ENCODE assay signal across 1 cellular context in the genomic region with DNA sequence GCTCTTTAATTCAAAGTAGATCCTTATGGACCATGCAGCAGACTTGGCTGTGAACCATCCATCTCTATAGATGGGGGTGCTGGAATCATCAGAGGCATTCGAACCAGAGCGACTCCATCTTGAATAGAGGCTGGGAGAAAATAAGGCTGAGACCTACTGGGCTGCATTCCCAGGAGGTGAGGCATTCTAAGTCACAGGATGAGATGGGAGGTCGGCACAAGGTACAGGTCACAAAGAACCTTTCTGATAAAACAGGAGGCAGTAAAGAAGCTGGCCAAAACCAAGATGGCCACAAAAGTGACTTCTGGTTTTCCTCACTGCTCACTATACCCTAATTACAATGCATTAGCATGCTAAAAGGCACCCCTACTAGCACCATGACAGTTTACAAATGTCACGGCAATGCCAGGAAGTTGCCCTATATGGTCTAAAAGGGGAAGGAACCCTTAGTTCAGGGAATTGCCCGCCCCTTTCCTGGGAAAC.
TF ChIP-seq lines count a peak whose summit lies in the region.

No MANE protein-coding gene starts in this region.

TF ChIP-seq in K562, 482 proteins besides CTCF, POLR2A, EP300 and RAD21 (continued from another document and continues in another):
- TF ChIP-seq, protein P1, sequence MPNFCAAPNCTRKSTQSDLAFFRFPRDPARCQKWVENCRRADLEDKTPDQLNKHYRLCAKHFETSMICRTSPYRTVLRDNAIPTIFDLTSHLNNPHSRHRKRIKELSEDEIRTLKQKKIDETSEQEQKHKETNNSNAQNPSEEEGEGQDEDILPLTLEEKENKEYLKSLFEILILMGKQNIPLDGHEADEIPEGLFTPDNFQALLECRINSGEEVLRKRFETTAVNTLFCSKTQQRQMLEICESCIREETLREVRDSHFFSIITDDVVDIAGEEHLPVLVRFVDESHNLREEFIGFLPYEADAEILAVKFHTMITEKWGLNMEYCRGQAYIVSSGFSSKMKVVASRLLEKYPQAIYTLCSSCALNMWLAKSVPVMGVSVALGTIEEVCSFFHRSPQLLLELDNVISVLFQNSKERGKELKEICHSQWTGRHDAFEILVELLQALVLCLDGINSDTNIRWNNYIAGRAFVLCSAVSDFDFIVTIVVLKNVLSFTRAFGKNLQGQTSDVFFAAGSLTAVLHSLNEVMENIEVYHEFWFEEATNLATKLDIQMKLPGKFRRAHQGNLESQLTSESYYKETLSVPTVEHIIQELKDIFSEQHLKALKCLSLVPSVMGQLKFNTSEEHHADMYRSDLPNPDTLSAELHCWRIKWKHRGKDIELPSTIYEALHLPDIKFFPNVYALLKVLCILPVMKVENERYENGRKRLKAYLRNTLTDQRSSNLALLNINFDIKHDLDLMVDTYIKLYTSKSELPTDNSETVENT (CRISPR knock-in tag; IDR thresholded peaks at IDR 0.05) = no peak
- TF ChIP-seq ERF (CRISPR knock-in tag; IDR thresholded peaks at IDR 0.05) (peak; percentile 94), MTA1 (IDR thresholded peaks at IDR 0.05; ENCODE audit: borderline replicate concordance) (no peak), HNRNPK (IDR thresholded peaks at IDR 0.05; ENCODE audit: low read depth, low read length, poor library complexity, severe bottlenecking) (no peak), LARP7 (IDR thresholded peaks at IDR 0.05) (no peak), ZNF3 (CRISPR knock-in tag; IDR thresholded peaks at IDR 0.05) (no peak), SMARCA5 (IDR thresholded peaks at IDR 0.05) (no peak), TEAD2 (tag; IDR thresholded peaks at IDR 0.05) (peak; percentile 41; the same call in 1 of the 2 replicates), ZNF696 (CRISPR knock-in tag; conservative IDR thresholded peaks at IDR 0.05) (no peak), CEBPG (CRISPR knock-in tag; IDR thresholded peaks at IDR 0.05) (no peak), CEBPG (tag; conservative IDR thresholded peaks at IDR 0.05 in 1 of 2, IDR thresholded peaks at IDR 0.05 in 1 of 2) (no peak), JUNB (CRISPR knock-in tag; conservative IDR thresholded peaks at IDR 0.05) (no peak), ARID1B (IDR thresholded peaks at IDR 0.05) (no peak), TAL1 (IDR thresholded peaks at IDR 0.05) (no peak), BACH1 (tag; IDR thresholded peaks at IDR 0.05) (peak; percentile 77; the same call in 1 of the 2 replicates), FOS (IDR thresholded peaks at IDR 0.05; ENCODE audit: extremely low read depth, insufficient read length) (no peak), KLF1 (tag; IDR thresholded peaks at IDR 0.05) (no peak), ATF7 (IDR thresholded peaks at IDR 0.05) (no peak), ZFX (CRISPR knock-in tag; IDR thresholded peaks at IDR 0.05) (no peak), POLR2AphosphoS2 (IDR thresholded peaks at IDR 0.05; ENCODE audit: low read length) (no peak), ZNF408 (CRISPR knock-in tag; IDR thresholded peaks at IDR 0.05; ENCODE audit: low read depth) (no peak), SAFB (IDR thresholded peaks at IDR 0.05; ENCODE audit: borderline replicate concordance, low read depth, low read length) (no peak), RNF2 (IDR thresholded peaks at IDR 0.05) (no peak), NEUROD1 (IDR thresholded peaks at IDR 0.05; ENCODE audit: borderline replicate concordance, low read depth, low read length, partially characterized antibody) (no peak), HSF4 (CRISPR knock-in tag; IDR thresholded peaks at IDR 0.05; ENCODE audit: borderline replicate concordance) (no peak), MCM2 (IDR thresholded peaks at IDR 0.05; ENCODE audit: low read depth) (no peak), BCL6 (CRISPR knock-in tag; IDR thresholded peaks at IDR 0.05) (peak; percentile 91), NR2C1 (IDR thresholded peaks at IDR 0.05) (no peak), NR2C1 (tag; IDR thresholded peaks at IDR 0.05) (peak; percentile 60; the same call in 1 of the 2 replicates), ZNF282 (CRISPR knock-in tag; IDR thresholded peaks at IDR 0.05) (no peak), XRCC5 (IDR thresholded peaks at IDR 0.05; ENCODE audit: low read depth, low read length) (no peak), IFI16 (CRISPR knock-in tag; IDR thresholded peaks at IDR 0.05) (no peak), YY1 (IDR thresholded peaks at IDR 0.05; ENCODE audit: borderline replicate concordance in 1 of 3, control insufficient read depth in 1 of 3, extremely low read depth in 1 of 3, insufficient read depth in 3 of 3, insufficient read length in 1 of 3, insufficient replicate concordance in 2 of 3, low read depth in 1 of 3, low read length in 2 of 3) (no peak)
- TF ChIP-seq, protein P2, sequence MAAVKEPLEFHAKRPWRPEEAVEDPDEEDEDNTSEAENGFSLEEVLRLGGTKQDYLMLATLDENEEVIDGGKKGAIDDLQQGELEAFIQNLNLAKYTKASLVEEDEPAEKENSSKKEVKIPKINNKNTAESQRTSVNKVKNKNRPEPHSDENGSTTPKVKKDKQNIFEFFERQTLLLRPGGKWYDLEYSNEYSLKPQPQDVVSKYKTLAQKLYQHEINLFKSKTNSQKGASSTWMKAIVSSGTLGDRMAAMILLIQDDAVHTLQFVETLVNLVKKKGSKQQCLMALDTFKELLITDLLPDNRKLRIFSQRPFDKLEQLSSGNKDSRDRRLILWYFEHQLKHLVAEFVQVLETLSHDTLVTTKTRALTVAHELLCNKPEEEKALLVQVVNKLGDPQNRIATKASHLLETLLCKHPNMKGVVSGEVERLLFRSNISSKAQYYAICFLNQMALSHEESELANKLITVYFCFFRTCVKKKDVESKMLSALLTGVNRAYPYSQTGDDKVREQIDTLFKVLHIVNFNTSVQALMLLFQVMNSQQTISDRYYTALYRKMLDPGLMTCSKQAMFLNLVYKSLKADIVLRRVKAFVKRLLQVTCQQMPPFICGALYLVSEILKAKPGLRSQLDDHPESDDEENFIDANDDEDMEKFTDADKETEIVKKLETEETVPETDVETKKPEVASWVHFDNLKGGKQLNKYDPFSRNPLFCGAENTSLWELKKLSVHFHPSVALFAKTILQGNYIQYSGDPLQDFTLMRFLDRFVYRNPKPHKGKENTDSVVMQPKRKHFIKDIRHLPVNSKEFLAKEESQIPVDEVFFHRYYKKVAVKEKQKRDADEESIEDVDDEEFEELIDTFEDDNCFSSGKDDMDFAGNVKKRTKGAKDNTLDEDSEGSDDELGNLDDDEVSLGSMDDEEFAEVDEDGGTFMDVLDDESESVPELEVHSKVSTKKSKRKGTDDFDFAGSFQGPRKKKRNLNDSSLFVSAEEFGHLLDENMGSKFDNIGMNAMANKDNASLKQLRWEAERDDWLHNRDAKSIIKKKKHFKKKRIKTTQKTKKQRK (IDR thresholded peaks at IDR 0.05; ENCODE audit: borderline replicate concordance, low read depth, low read length) = no peak
- TF ChIP-seq, protein P3, sequence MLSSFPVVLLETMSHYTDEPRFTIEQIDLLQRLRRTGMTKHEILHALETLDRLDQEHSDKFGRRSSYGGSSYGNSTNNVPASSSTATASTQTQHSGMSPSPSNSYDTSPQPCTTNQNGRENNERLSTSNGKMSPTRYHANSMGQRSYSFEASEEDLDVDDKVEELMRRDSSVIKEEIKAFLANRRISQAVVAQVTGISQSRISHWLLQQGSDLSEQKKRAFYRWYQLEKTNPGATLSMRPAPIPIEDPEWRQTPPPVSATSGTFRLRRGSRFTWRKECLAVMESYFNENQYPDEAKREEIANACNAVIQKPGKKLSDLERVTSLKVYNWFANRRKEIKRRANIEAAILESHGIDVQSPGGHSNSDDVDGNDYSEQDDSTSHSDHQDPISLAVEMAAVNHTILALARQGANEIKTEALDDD (IDR thresholded peaks at IDR 0.05) = no peak
- TF ChIP-seq, protein P4, sequence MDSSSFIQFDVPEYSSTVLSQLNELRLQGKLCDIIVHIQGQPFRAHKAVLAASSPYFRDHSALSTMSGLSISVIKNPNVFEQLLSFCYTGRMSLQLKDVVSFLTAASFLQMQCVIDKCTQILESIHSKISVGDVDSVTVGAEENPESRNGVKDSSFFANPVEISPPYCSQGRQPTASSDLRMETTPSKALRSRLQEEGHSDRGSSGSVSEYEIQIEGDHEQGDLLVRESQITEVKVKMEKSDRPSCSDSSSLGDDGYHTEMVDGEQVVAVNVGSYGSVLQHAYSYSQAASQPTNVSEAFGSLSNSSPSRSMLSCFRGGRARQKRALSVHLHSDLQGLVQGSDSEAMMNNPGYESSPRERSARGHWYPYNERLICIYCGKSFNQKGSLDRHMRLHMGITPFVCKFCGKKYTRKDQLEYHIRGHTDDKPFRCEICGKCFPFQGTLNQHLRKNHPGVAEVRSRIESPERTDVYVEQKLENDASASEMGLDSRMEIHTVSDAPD (CRISPR knock-in tag; IDR thresholded peaks at IDR 0.05) = no peak
- TF ChIP-seq, protein P5, sequence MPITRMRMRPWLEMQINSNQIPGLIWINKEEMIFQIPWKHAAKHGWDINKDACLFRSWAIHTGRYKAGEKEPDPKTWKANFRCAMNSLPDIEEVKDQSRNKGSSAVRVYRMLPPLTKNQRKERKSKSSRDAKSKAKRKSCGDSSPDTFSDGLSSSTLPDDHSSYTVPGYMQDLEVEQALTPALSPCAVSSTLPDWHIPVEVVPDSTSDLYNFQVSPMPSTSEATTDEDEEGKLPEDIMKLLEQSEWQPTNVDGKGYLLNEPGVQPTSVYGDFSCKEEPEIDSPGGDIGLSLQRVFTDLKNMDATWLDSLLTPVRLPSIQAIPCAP (CRISPR knock-in tag; IDR thresholded peaks at IDR 0.05; ENCODE audit: borderline replicate concordance) = no peak
- TF ChIP-seq, protein P6, sequence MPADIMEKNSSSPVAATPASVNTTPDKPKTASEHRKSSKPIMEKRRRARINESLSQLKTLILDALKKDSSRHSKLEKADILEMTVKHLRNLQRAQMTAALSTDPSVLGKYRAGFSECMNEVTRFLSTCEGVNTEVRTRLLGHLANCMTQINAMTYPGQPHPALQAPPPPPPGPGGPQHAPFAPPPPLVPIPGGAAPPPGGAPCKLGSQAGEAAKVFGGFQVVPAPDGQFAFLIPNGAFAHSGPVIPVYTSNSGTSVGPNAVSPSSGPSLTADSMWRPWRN (IDR thresholded peaks at IDR 0.05; ENCODE audit: low read depth) = no peak
- TF ChIP-seq, protein P7, sequence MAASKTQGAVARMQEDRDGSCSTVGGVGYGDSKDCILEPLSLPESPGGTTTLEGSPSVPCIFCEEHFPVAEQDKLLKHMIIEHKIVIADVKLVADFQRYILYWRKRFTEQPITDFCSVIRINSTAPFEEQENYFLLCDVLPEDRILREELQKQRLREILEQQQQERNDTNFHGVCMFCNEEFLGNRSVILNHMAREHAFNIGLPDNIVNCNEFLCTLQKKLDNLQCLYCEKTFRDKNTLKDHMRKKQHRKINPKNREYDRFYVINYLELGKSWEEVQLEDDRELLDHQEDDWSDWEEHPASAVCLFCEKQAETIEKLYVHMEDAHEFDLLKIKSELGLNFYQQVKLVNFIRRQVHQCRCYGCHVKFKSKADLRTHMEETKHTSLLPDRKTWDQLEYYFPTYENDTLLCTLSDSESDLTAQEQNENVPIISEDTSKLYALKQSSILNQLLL (CRISPR knock-in tag; IDR thresholded peaks at IDR 0.05; ENCODE audit: borderline replicate concordance) = no peak
- TF ChIP-seq, protein P8, sequence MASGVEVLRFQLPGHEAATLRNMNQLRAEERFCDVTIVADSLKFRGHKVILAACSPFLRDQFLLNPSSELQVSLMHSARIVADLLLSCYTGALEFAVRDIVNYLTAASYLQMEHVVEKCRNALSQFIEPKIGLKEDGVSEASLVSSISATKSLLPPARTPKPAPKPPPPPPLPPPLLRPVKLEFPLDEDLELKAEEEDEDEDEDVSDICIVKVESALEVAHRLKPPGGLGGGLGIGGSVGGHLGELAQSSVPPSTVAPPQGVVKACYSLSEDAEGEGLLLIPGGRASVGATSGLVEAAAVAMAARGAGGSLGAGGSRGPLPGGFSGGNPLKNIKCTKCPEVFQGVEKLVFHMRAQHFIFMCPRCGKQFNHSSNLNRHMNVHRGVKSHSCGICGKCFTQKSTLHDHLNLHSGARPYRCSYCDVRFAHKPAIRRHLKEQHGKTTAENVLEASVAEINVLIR (CRISPR knock-in tag; IDR thresholded peaks at IDR 0.05) = peak; percentile 37; the same call in 1 of the 2 replicates
- TF ChIP-seq, protein P9, sequence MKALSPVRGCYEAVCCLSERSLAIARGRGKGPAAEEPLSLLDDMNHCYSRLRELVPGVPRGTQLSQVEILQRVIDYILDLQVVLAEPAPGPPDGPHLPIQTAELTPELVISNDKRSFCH (CRISPR knock-in tag; IDR thresholded peaks at IDR 0.05) = peak; percentile 69; the same call in 1 of the 2 replicates
- TF ChIP-seq, protein P9 (tag; IDR thresholded peaks at IDR 0.05) = 0 out of 2 replicates have a peak, but pooled peaks have one; percentile 24
- TF ChIP-seq, protein P10, sequence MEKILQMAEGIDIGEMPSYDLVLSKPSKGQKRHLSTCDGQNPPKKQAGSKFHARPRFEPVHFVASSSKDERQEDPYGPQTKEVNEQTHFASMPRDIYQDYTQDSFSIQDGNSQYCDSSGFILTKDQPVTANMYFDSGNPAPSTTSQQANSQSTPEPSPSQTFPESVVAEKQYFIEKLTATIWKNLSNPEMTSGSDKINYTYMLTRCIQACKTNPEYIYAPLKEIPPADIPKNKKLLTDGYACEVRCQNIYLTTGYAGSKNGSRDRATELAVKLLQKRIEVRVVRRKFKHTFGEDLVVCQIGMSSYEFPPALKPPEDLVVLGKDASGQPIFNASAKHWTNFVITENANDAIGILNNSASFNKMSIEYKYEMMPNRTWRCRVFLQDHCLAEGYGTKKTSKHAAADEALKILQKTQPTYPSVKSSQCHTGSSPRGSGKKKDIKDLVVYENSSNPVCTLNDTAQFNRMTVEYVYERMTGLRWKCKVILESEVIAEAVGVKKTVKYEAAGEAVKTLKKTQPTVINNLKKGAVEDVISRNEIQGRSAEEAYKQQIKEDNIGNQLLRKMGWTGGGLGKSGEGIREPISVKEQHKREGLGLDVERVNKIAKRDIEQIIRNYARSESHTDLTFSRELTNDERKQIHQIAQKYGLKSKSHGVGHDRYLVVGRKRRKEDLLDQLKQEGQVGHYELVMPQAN (IDR thresholded peaks at IDR 0.05; ENCODE audit: borderline replicate concordance) = no peak
- TF ChIP-seq, protein P11, sequence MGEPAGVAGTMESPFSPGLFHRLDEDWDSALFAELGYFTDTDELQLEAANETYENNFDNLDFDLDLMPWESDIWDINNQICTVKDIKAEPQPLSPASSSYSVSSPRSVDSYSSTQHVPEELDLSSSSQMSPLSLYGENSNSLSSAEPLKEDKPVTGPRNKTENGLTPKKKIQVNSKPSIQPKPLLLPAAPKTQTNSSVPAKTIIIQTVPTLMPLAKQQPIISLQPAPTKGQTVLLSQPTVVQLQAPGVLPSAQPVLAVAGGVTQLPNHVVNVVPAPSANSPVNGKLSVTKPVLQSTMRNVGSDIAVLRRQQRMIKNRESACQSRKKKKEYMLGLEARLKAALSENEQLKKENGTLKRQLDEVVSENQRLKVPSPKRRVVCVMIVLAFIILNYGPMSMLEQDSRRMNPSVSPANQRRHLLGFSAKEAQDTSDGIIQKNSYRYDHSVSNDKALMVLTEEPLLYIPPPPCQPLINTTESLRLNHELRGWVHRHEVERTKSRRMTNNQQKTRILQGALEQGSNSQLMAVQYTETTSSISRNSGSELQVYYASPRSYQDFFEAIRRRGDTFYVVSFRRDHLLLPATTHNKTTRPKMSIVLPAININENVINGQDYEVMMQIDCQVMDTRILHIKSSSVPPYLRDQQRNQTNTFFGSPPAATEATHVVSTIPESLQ (CRISPR knock-in tag; IDR thresholded peaks at IDR 0.05) = no peak
